Comparison of ENCODE assay signal across 6 cellular contexts in the genomic region with DNA sequence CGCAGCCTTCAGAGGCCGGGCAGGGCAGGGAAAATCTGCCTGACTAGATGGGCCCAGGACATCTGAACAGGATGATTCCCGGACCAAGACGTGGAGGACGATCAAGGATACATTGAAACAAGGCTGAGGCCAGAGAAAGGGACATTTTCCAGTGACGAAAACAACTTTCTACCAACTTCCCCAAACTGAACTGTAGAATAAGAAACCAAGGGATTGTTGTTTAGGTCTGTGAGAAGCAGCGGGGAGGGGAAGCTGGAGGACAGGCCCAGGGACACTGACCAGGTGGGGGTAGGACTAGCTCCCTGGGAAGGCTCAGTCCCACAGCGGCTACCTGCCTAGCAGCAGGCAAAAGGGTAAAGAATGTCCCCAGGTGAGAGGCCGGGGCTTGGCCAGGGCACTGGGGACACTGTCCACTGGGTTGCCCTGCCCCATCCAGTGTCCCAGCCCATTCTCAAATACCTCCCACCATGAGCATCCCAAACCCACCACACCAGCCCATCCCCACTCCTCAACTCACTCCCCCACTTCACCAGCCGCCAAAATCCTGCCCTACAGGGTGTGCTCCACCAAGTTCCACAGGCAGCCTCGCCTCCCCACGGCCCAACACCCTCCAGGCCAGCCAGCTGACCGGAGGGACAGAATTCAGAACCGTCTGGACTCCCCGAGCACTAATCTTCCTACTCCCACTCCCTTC.
DNase-seq lines count a peak whose midpoint lies in the region; ATAC-seq, FAIRE-seq and TF ChIP-seq lines count a peak whose summit lies in the region.

No MANE protein-coding gene starts in this region.

- H3K4me3 ChIP-seq in neutrophil (ENCODE audit: low read depth in 1 of 2, low read length in 1 of 2), result peak overlapping the region; percentile 88 to 94

- H3K9me3 ChIP-seq in neutrophil, result no peaks in the 10 kb centered on the region

- no peak for FAIRE-seq in H54 (lab: Jason Lieb, UNC)

- no peaks in the 10 kb centered on the region for H3K27me3 ChIP-seq in neutrophil

- H3K4me1 ChIP-seq in neutrophil (ENCODE audit: control insufficient read depth in 1 of 2, insufficient read depth in 1 of 2, low read depth in 1 of 2, low read length in 1 of 2), result peaks cover 63 to 83% of the 10 kb centered on the region in 2 experiments

- DNase-seq in H54 (ENCODE audit: insufficient read length, low spot score) (no peak), caudate nucleus (lab: John Stamatoyannopoulos, UW) (peak in 1 of 61 donors; percentile 19), T-helper 2 cell (no peak)

- H3K36me3 ChIP-seq in neutrophil, result peaks cover 27% of the 10 kb centered on the region

- H3K27ac ChIP-seq in caudate nucleus (ENCODE audit: low read depth, low read length), result peak overlapping the region; percentile 93
- H3K27ac ChIP-seq in neutrophil, result peak overlapping the region; percentile 97

- no peak for TF ChIP-seq CTCF in neutrophil (IDR thresholded peaks at IDR 0.05)

- ATAC-seq in HG02840 (IDR thresholded peaks at IDR 0.05; ENCODE audit: low FRiP score, unreplicated experiment) (no peak), GM19328 (IDR thresholded peaks at IDR 0.05; ENCODE audit: unreplicated experiment) (no peak)

- 0 out of 2 replicates have a peak, but pooled peaks have one; percentile 30 for TF ChIP-seq POLR2A in H54 (IDR thresholded peaks at IDR 0.05; ENCODE audit: low read depth, low read length)
